ENCODE assay signal across 1 cellular context in genomic region chr17:44863254-44863918, GRCh38.
TF ChIP-seq lines count a peak whose summit lies in the region.

No MANE protein-coding gene starts in this region.

TF ChIP-seq in HepG2, 621 proteins besides CTCF, POLR2A, EP300 and RAD21 (continued from another document):
- no peak for TF ChIP-seq CENPBD1 (CRISPR knock-in tag; IDR thresholded peaks at IDR 0.05; ENCODE audit: borderline replicate concordance, low read depth)
- no peak for TF ChIP-seq PLSCR1 (CRISPR knock-in tag; IDR thresholded peaks at IDR 0.05; ENCODE audit: borderline replicate concordance)
- TF ChIP-seq ZSCAN5A (CRISPR knock-in tag; IDR thresholded peaks at IDR 0.05; ENCODE audit: borderline replicate concordance): no peak
- TF ChIP-seq ZNF839 (CRISPR knock-in tag; IDR thresholded peaks at IDR 0.05; ENCODE audit: borderline replicate concordance): 0 out of 2 replicates have a peak, but pooled peaks have one; percentile 51
- 0 out of 2 replicates have a peak, but pooled peaks have one; percentile 36 for TF ChIP-seq ARID3A (IDR thresholded peaks at IDR 0.05; ENCODE audit: low read depth, low read length)
- no peak for TF ChIP-seq POLR2G (IDR thresholded peaks at IDR 0.05; ENCODE audit: low read depth, low read length)
